In genomic region chr11:1605923-1606322, GRCh38 we compare ENCODE assay signal across 13 cellular contexts. TPM values are rescaled to one million over a fixed set of nuclear protein-coding genes. Genes with fewer than 3 reads are reported as not detected.
A peak's percentile ranks its signal among the peaks of the same experiment; 100 is the strongest.
DNase-seq lines count a peak whose midpoint lies in the region; ATAC-seq and TF ChIP-seq lines count a peak whose summit lies in the region.
"Not testable (repeated sequence)": the region's sequence is repeated elsewhere in the genome, so short reads cannot be mapped to it uniquely, and the experiment has no call there.
"Had no signal": no experiment of that assay in that cellular context is flagged by ENCODE, and none has a peak within 500 bp of the region (broad histone marks: within the 10 kb centered on the region; RNA-seq: fewer than 3 reads in every experiment).

No MANE protein-coding gene starts in this region.

- peak overlapping the region; percentile 32 for H3K4me2 ChIP-seq in Karpas-422 (ENCODE audit: low read depth, low read length, poor library complexity, severe bottlenecking)

- not testable (repeated sequence) for TF ChIP-seq CTCF in activated B cell treated with CpG ODN at 0.5 μM for 24 hours (IDR thresholded peaks at IDR 0.05); chondrocyte (IDR thresholded peaks at IDR 0.05)

- H3K4me1 ChIP-seq in Karpas-422 (ENCODE audit: low read length) = peaks cover 12% of the 10 kb centered on the region

- intact Hi-C loops in activated B cell treated with CpG ODN at 0.5 μM for 24 hours (cut with micrococcal nuclease) = not testable (repeated sequence)

- H3K4me3 ChIP-seq in Karpas-422 (ENCODE audit: low read length) = peak overlapping the region; percentile 43; the same call in 1 of the 2 replicates

- H3K9me2 ChIP-seq in Karpas-422 (replicated peaks; ENCODE audit: insufficient read depth, low read length) = not testable (repeated sequence)

- DNase-seq in Karpas-422; activated B cell treated with CpG ODN at 0.5 μM for 24 hours; stimulated activated naive CD8-positive, alpha-beta T cell treated with anti-CD3 and anti-CD28 coated beads, Interleukin-15, Interleukin-2, amounts not matched to agents 100 U/mL and 50 U/mL, for 24 hours: not testable (repeated sequence)
- peak; percentile 40 for DNase-seq in chondrocyte (ENCODE audit: low spot score)

- H3K9me3 Mint-ChIP-seq in activated B cell treated with CpG ODN at 0.5 μM for 24 hours; chondrocyte (ENCODE audit: low read depth): not testable (repeated sequence)

- not testable (repeated sequence) for H2AFZ ChIP-seq in Karpas-422 (ENCODE audit: low read length)

- CTCF ChIA-PET in activated B cell treated with CpG ODN at 0.5 μM for 24 hours (lab: Charles Lee) = interaction anchor here (0.7 to 1.0 kb wide), 2 partner anchors 31 to 47 kb away, joined by 3 to 5 read pairs; no protein-coding TSS in a partner anchor

- H3K9ac ChIP-seq in Karpas-422 (ENCODE audit: low read length) = peak overlapping the region; percentile 43; the same call in 1 of the 2 replicates

- not testable (repeated sequence) for H4K20me1 ChIP-seq in Karpas-422 (ENCODE audit: insufficient read depth, low read depth, low read length)

- H3K9me3 ChIP-seq in Karpas-422 (ENCODE audit: low read length) = not testable (repeated sequence)

- not testable (repeated sequence) for H3K27me3 ChIP-seq in Karpas-422 (ENCODE audit: low read length)

- not testable (repeated sequence) for H3K79me2 ChIP-seq in Karpas-422 (ENCODE audit: low read length)

- POLR2A ChIA-PET in activated B cell treated with CpG ODN at 0.5 μM for 24 hours (lab: Charles Lee) = interaction anchor here (0.8 to 1.2 kb wide), 2 partner anchors 84 to 250 kb away, joined by 3 read pairs; no protein-coding TSS in a partner anchor

- peak overlapping the region; percentile 64 for H3K4me3 Mint-ChIP-seq in activated B cell treated with CpG ODN at 0.5 μM for 24 hours
- not testable (repeated sequence) for H3K4me3 Mint-ChIP-seq in chondrocyte (ENCODE audit: unreplicated experiment)

- not testable (repeated sequence) for H3K36me3 Mint-ChIP-seq in activated B cell treated with CpG ODN at 0.5 μM for 24 hours (ENCODE audit: low read depth); chondrocyte (ENCODE audit: low read depth)

- H3K4me1 Mint-ChIP-seq in activated B cell treated with CpG ODN at 0.5 μM for 24 hours = peaks cover 18% of the 10 kb centered on the region
- not testable (repeated sequence) for H3K4me1 Mint-ChIP-seq in chondrocyte (ENCODE audit: low read depth)

- peak; percentile 79 for ATAC-seq in GM18499 (IDR thresholded peaks at IDR 0.05; ENCODE audit: insufficient read depth, unreplicated experiment)
- ATAC-seq in GM19395 (IDR thresholded peaks at IDR 0.05; ENCODE audit: unreplicated experiment) = peak; percentile 97
- ATAC-seq in GM21737 (IDR thresholded peaks at IDR 0.05; ENCODE audit: unreplicated experiment) = peak; percentile 88
- ATAC-seq in HG03095 (IDR thresholded peaks at IDR 0.05; ENCODE audit: unreplicated experiment) = peak; percentile 97
- ATAC-seq in activated B cell treated with CpG ODN at 0.5 μM for 24 hours (ENCODE audit: low read depth) = peak; percentile 93
- ATAC-seq in stimulated activated naive CD8-positive, alpha-beta T cell treated with anti-CD3 and anti-CD28 coated beads, Interleukin-15, Interleukin-2, amounts not matched to agents 100 U/mL and 50 U/mL, for 24 hours = peak; percentile 23

- H3K27ac Mint-ChIP-seq in activated B cell treated with CpG ODN at 0.5 μM for 24 hours = peak overlapping the region; percentile 69
- H3K27ac Mint-ChIP-seq in chondrocyte (ENCODE audit: unreplicated experiment) = not testable (repeated sequence)

- H3K27ac ChIP-seq in Karpas-422 (ENCODE audit: low read length) = not testable (repeated sequence)

- not testable (repeated sequence) for H3K36me3 ChIP-seq in Karpas-422 (ENCODE audit: insufficient read depth, low read length)

- H3K27me3 Mint-ChIP-seq in activated B cell treated with CpG ODN at 0.5 μM for 24 hours = peaks cover 14% of the 10 kb centered on the region
- peaks cover 55% of the 10 kb centered on the region for H3K27me3 Mint-ChIP-seq in chondrocyte (ENCODE audit: low read depth)

RNA-seq across cellular contexts. Expression of gene KRTAP5-3, which starts 2.3 kb away (rescaled TPM):
- not detected in 2 replicates for total RNA-seq in Karpas-422 (2014; rRNA removed; shearing (Covaris generic); ENCODE audit: low replicate concordance)
- total RNA-seq in activated B cell treated with CpG ODN at 0.5 μM for 24 hours (not detected in 2 replicates), chondrocyte (not detected in 3 replicates)
- total RNA-seq: astrocyte, colonic mucosa, mucosa of descending colon, occipital lobe, thyroid gland had no signal

RNA-seq across cellular contexts. Expression of gene KRTAP5-2, which starts 7.8 kb away (rescaled TPM):
- not detected in 2 replicates for total RNA-seq in Karpas-422 (2014; rRNA removed; shearing (Covaris generic); ENCODE audit: low replicate concordance)
- total RNA-seq in activated B cell treated with CpG ODN at 0.5 μM for 24 hours = not detected in 2 replicates
- not detected in 3 replicates for total RNA-seq in chondrocyte
- total RNA-seq: astrocyte, colonic mucosa, mucosa of descending colon, occipital lobe, thyroid gland had no signal

RNA-seq across cellular contexts. Expression of gene KRTAP5-4, which starts 16.0 kb away (rescaled TPM):
- not detected in 2 replicates for total RNA-seq in Karpas-422 (2014; rRNA removed; shearing (Covaris generic); ENCODE audit: low replicate concordance)
- total RNA-seq in activated B cell treated with CpG ODN at 0.5 μM for 24 hours = not detected in 2 replicates
- not detected in 3 replicates for total RNA-seq in chondrocyte
- total RNA-seq: astrocyte, colonic mucosa, mucosa of descending colon, occipital lobe, thyroid gland had no signal

RNA-seq across cellular contexts. Expression of gene KRTAP5-1, which starts 20.8 kb away (rescaled TPM):
- not detected in 2 replicates for total RNA-seq in Karpas-422 (2014; rRNA removed; shearing (Covaris generic); ENCODE audit: low replicate concordance)
- not detected in 2 replicates for total RNA-seq in activated B cell treated with CpG ODN at 0.5 μM for 24 hours
- total RNA-seq in chondrocyte = not detected in 3 replicates
- total RNA-seq: astrocyte, colonic mucosa, mucosa of descending colon, occipital lobe, thyroid gland had no signal

RNA-seq across cellular contexts. Expression of gene KRTAP5-5, which starts 23.7 kb away (rescaled TPM):
- not detected in 2 replicates for total RNA-seq in Karpas-422 (2014; rRNA removed; shearing (Covaris generic); ENCODE audit: low replicate concordance)
- total RNA-seq in activated B cell treated with CpG ODN at 0.5 μM for 24 hours = not detected in 2 replicates
- not detected in 3 replicates for total RNA-seq in chondrocyte
- total RNA-seq: astrocyte, colonic mucosa, occipital lobe, thyroid gland had no signal

Comparison
In these comparisons a context has a peak if more than half of its experiments do, and no peak if none do; other contexts are left out.
1. ATAC-seq: peak in every context shown above with its lines; median percentile 97 in GM19395; 97 in HG03095; 93 in activated B cell treated with CpG ODN at 0.5 μM for 24 hours; 88 in GM21737; 79 in GM18499; 23 in stimulated activated naive CD8-positive, alpha-beta T cell treated with anti-CD3 and anti-CD28 coated beads, Interleukin-15, Interleukin-2, amounts not matched to agents 100 U/mL and 50 U/mL, for 24 hours.